ENCODE assay signal across 8 cellular contexts in genomic region chr7:76445577-76446008, GRCh38. TPM values are rescaled to one million over a fixed set of nuclear protein-coding genes. Genes with fewer than 3 reads are reported as not detected.
DNase-seq lines count a peak whose midpoint lies in the region; ATAC-seq and TF ChIP-seq lines count a peak whose summit lies in the region.
"Not testable (repeated sequence)": the region's sequence is repeated elsewhere in the genome, so short reads cannot be mapped to it uniquely, and the experiment has no call there.

No MANE protein-coding gene starts in this region.

- not testable (repeated sequence) for H3K4me1 Mint-ChIP-seq in activated CD8-positive, alpha-beta memory T cell treated with anti-CD3 and anti-CD28 coated beads, Interleukin-2, amount 10 ng/mL, durations not matched to agents 7 days and 5 days

- H3K27me3 ChIP-seq in GM06990 (replicated peaks; ENCODE audit: control insufficient read depth, insufficient read depth, low read length); esophagus squamous epithelium; upper lobe of left lung: not testable (repeated sequence)

- H3K9me3 ChIP-seq in esophagus squamous epithelium, upper lobe of left lung: not testable (repeated sequence)

- DNase-seq in GM06990 (ENCODE audit: extremely low read depth, insufficient read length) (peak; percentile 44), NOMO-1 treated with DMSO at 0.1 percent for 48 hours (lab: John Stamatoyannopoulos, UW; ENCODE audit: unreplicated experiment) (peak; percentile 81), myocyte (ENCODE audit: low read depth) (peak; percentile 46), upper lobe of left lung (peak in 1 of 2 donors; percentile 51)
- DNase-seq in activated CD8-positive, alpha-beta memory T cell treated with anti-CD3 and anti-CD28 coated beads, Interleukin-2, amount 10 ng/mL, durations not matched to agents 7 days and 5 days = peak; percentile 58
- DNase-seq in esophagus squamous epithelium (lab: John Stamatoyannopoulos, UW) = not testable (repeated sequence)

- H3K27ac Mint-ChIP-seq in activated CD8-positive, alpha-beta memory T cell treated with anti-CD3 and anti-CD28 coated beads, Interleukin-2, amount 10 ng/mL, durations not matched to agents 7 days and 5 days = peak overlapping the region; percentile 90

- not testable (repeated sequence) for H3K9me3 Mint-ChIP-seq in activated CD8-positive, alpha-beta memory T cell treated with anti-CD3 and anti-CD28 coated beads, Interleukin-2, amount 10 ng/mL, durations not matched to agents 7 days and 5 days (ENCODE audit: low read depth)

- H3K36me3 ChIP-seq in GM06990 (ENCODE audit: control insufficient read depth, insufficient read depth, low read length); esophagus squamous epithelium; upper lobe of left lung: not testable (repeated sequence)

- H3K27ac ChIP-seq in esophagus squamous epithelium (peak overlapping the region; percentile 70 to 76 (median 72)), upper lobe of left lung (peak overlapping the region; percentile 35 to 81 (median 70))

- peaks cover 0 to 26% (median 4%) of the 10 kb centered on the region in 3 donors for H3K4me1 ChIP-seq in esophagus squamous epithelium
- not testable (repeated sequence) for H3K4me1 ChIP-seq in upper lobe of left lung

- not testable (repeated sequence) for TF ChIP-seq CTCF in GM06990 (IDR thresholded peaks at IDR 0.05; ENCODE audit: insufficient read depth, low read length, poor library complexity, severe bottlenecking); esophagus squamous epithelium (IDR thresholded peaks at IDR 0.05); upper lobe of left lung (IDR thresholded peaks at IDR 0.05)

- 0% methylated on average over 3 to 4 of the region's 5 CpGs for WGBS in esophagus squamous epithelium, 2 donors
- WGBS in upper lobe of left lung, 2 donors = 5% methylated on average over 4 of the region's 5 CpGs; no CpG with 5 or more reads in 1 of the 2 donors

- TF ChIP-seq EP300 in upper lobe of left lung (IDR thresholded peaks at IDR 0.05) = not testable (repeated sequence)

- not testable (repeated sequence) for TF ChIP-seq POLR2A in esophagus squamous epithelium (IDR thresholded peaks at IDR 0.05); upper lobe of left lung (IDR thresholded peaks at IDR 0.05)

- ATAC-seq in GM21717 (IDR thresholded peaks at IDR 0.05; ENCODE audit: unreplicated experiment) (peak; percentile 82), HG03439 (IDR thresholded peaks at IDR 0.05; ENCODE audit: unreplicated experiment) (peak; percentile 59), upper lobe of left lung (ENCODE audit: low FRiP score in 2 of 2) (peak; percentile 74 to 98)
- peak; percentile 92 for ATAC-seq in activated CD8-positive, alpha-beta memory T cell treated with anti-CD3 and anti-CD28 coated beads, Interleukin-2, amount 10 ng/mL, durations not matched to agents 7 days and 5 days

- CTCF ChIA-PET in activated CD8-positive, alpha-beta memory T cell treated with anti-CD3 and anti-CD28 coated beads, Interleukin-2, amount 10 ng/mL, durations not matched to agents 7 days and 5 days (lab: Charles Lee) = not testable (repeated sequence)

- H3K4me3 Mint-ChIP-seq in activated CD8-positive, alpha-beta memory T cell treated with anti-CD3 and anti-CD28 coated beads, Interleukin-2, amount 10 ng/mL, durations not matched to agents 7 days and 5 days = not testable (repeated sequence)

- H3K27me3 Mint-ChIP-seq in activated CD8-positive, alpha-beta memory T cell treated with anti-CD3 and anti-CD28 coated beads, Interleukin-2, amount 10 ng/mL, durations not matched to agents 7 days and 5 days = not testable (repeated sequence)

- not testable (repeated sequence) for H3K36me3 Mint-ChIP-seq in activated CD8-positive, alpha-beta memory T cell treated with anti-CD3 and anti-CD28 coated beads, Interleukin-2, amount 10 ng/mL, durations not matched to agents 7 days and 5 days

- intact Hi-C loops in esophagus squamous epithelium (cut with DNase I) = not testable (repeated sequence)

- H3K4me3 ChIP-seq in GM06990 (replicated peaks; ENCODE audit: low read depth, low read length); esophagus squamous epithelium; upper lobe of left lung: not testable (repeated sequence)

RNA-seq across cellular contexts. Expression of gene DTX2, which starts 15.9 kb away (rescaled TPM):
- total RNA-seq in activated CD8-positive, alpha-beta memory T cell treated with anti-CD3 and anti-CD28 coated beads, Interleukin-2, amount 10 ng/mL, durations not matched to agents 7 days and 5 days = 10 to 100 TPM; 31.2 to 43.8 TPM
- 100 to 1,000 TPM in 1 of 4 donors, 10 to 100 TPM in 3; 38.7 to 107 (median 59.7) TPM for total RNA-seq in esophagus squamous epithelium
- total RNA-seq in myocyte = 14.4 and 21.7 TPM in 2 replicates
- 25.0 TPM for polyA plus RNA-seq in myocyte (2012)
- total RNA-seq in upper lobe of left lung = 10 to 100 TPM; 24.2 to 82.8 (median 36.1) TPM

RNA-seq across cellular contexts. Expression of gene ZP3, which starts 20.8 kb away (rescaled TPM):
- total RNA-seq in activated CD8-positive, alpha-beta memory T cell treated with anti-CD3 and anti-CD28 coated beads, Interleukin-2, amount 10 ng/mL, durations not matched to agents 7 days and 5 days = under 1 TPM; 0.64 to 0.94 TPM
- total RNA-seq in esophagus squamous epithelium (1 to 10 TPM; 3.8 to 7.9 (median 4.4) TPM), myocyte (1.6 TPM in 1 of 2 replicates, not detected in the other), upper lobe of left lung (10 to 100 TPM in 1 of 6 donors, 1 to 10 TPM in 1, under 1 TPM in 3, not detected in 1; 0.61 to 11.8 (median 0.78) TPM)
- polyA plus RNA-seq in myocyte (2012) = 7.7 TPM

RNA-seq across cellular contexts. Expression of gene SSC4D, which starts 36.1 kb away (rescaled TPM):
- under 1 TPM; 0.23 to 0.64 TPM for total RNA-seq in activated CD8-positive, alpha-beta memory T cell treated with anti-CD3 and anti-CD28 coated beads, Interleukin-2, amount 10 ng/mL, durations not matched to agents 7 days and 5 days
- total RNA-seq in esophagus squamous epithelium (under 1 TPM in 1 of 4 donors, not detected in 3; 0.48 TPM), myocyte (0.88 TPM in 1 of 2 replicates, not detected in the other), upper lobe of left lung (1 to 10 TPM in 5 of 6 donors, not detected in 1; 1.7 to 2.1 (median 1.9) TPM)
- polyA plus RNA-seq in myocyte (2012) = 0.90 TPM
